ENCODE assay signal across 8 cellular contexts in the genomic region with DNA sequence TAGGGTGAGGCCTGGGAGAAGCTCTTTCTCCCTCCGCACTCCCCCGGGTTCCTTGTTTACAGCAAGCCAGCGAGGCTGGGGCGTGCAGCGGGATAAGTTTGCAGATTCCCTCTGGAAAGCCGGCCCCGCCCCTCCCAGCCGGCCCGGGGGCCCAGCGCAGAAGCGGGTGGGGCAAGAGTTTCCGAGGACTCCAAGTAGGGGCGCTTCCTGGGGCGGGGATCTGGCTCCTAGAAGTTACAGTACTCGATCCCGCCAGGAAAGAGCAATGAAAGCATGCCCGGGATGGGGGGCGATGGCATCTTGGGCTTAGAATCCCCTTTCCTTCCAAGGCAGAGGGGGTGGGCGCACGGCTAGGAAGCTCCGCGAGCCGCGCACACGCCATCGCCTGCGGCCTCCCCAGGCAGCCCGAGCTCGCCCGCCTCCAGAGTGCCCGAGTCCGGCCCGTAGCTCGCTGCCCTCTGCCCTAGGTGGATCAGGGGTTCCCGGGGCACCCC. TPM values are rescaled to one million over a fixed set of nuclear protein-coding genes. Genes with fewer than 3 reads are reported as not detected.
A peak's percentile ranks its signal among the peaks of the same experiment; 100 is the strongest.
DNase-seq lines count a peak whose midpoint lies in the region; ATAC-seq, FAIRE-seq and TF ChIP-seq lines count a peak whose summit lies in the region.

No MANE protein-coding gene starts in this region.

- peak overlapping the region; percentile 97 for H3K4me2 ChIP-seq in BLaER1

- H3K4me1 ChIP-seq in BLaER1 (peaks cover 50% of the 10 kb centered on the region), kidney (ENCODE audit: control insufficient read depth in 1 of 2, insufficient read depth in 1 of 2, low read depth in 1 of 2, low read length in 2 of 2) (peaks cover 5 to 29% of the 10 kb centered on the region in 2 donors)

- H3K9me3 ChIP-seq in BLaER1 (no peaks in the 10 kb centered on the region), kidney (ENCODE audit: control insufficient read depth in 1 of 2, low read length in 2 of 2) (no peaks in the 10 kb centered on the region)

- FAIRE-seq in kidney (lab: Jason Lieb, UNC): no peak

- no peaks in the 10 kb centered on the region for H3K36me3 Mint-ChIP-seq in stimulated activated memory B cell treated with anti-CD40 and anti-IgM and Interleukin-4, amounts not matched to agents 10 μg/mL and 1 μg/mL and 100 μg/mL, for 72 hours

- no peaks in the 10 kb centered on the region for H3K27me3 Mint-ChIP-seq in stimulated activated memory B cell treated with anti-CD40 and anti-IgM and Interleukin-4, amounts not matched to agents 10 μg/mL and 1 μg/mL and 100 μg/mL, for 72 hours

- H3K27ac Mint-ChIP-seq in stimulated activated memory B cell treated with anti-CD40 and anti-IgM and Interleukin-4, amounts not matched to agents 10 μg/mL and 1 μg/mL and 100 μg/mL, for 72 hours: peak overlapping the region; percentile 49

- H3K27me3 ChIP-seq in BLaER1: no peaks in the 10 kb centered on the region

- DNase-seq in NCI-H2171 (lab: John Stamatoyannopoulos, UW) (peak; percentile 10), cardiac fibroblast (ENCODE audit: low read depth in 2 of 2) (peak; percentile 37 to 65), kidney (peak; percentile 86), cerebellum (ENCODE audit: low spot score) (no peak)

- H3K36me3 ChIP-seq in BLaER1: peaks cover 41% of the 10 kb centered on the region
- H3K36me3 ChIP-seq in kidney (ENCODE audit: control insufficient read depth in 1 of 2, insufficient read depth in 2 of 2, low read length in 2 of 2): no peaks in the 10 kb centered on the region

- intact Hi-C loops in kidney (cut with DNase I): no loop called here

- H3K4me3 Mint-ChIP-seq in stimulated activated memory B cell treated with anti-CD40 and anti-IgM and Interleukin-4, amounts not matched to agents 10 μg/mL and 1 μg/mL and 100 μg/mL, for 72 hours: peak overlapping the region; percentile 77

- TF ChIP-seq CTCF in cardiac fibroblast (IDR thresholded peaks at IDR 0.05; ENCODE audit: low read depth, low read length) (no peak), kidney (IDR thresholded peaks at IDR 0.05; ENCODE audit: borderline replicate concordance, extremely low read depth, insufficient read depth) (no peak)

- no peaks in the 10 kb centered on the region for H3K9me3 Mint-ChIP-seq in stimulated activated memory B cell treated with anti-CD40 and anti-IgM and Interleukin-4, amounts not matched to agents 10 μg/mL and 1 μg/mL and 100 μg/mL, for 72 hours

- H3K4me3 ChIP-seq in BLaER1 (peak overlapping the region; percentile 88), cardiac fibroblast (replicated peaks in 1 of 2; ENCODE audit: low read depth in 2 of 2, low read length in 2 of 2) (peak overlapping the region; percentile 66 to 84), kidney (ENCODE audit: low read length in 2 of 2) (peak overlapping the region; percentile 77 to 78)

- peak; percentile 27 for ATAC-seq in GM21390 (IDR thresholded peaks at IDR 0.05; ENCODE audit: unreplicated experiment)
- peak; percentile 46 for ATAC-seq in stimulated activated memory B cell treated with anti-CD40 and anti-IgM and Interleukin-4, amounts not matched to agents 10 μg/mL and 1 μg/mL and 100 μg/mL, for 72 hours
- no peak for ATAC-seq in GM19467 (IDR thresholded peaks at IDR 0.05; ENCODE audit: unreplicated experiment)

- peaks cover 64% of the 10 kb centered on the region for H4K20me1 ChIP-seq in BLaER1

- peaks cover 24% of the 10 kb centered on the region for H3K4me1 Mint-ChIP-seq in stimulated activated memory B cell treated with anti-CD40 and anti-IgM and Interleukin-4, amounts not matched to agents 10 μg/mL and 1 μg/mL and 100 μg/mL, for 72 hours

- H3K27ac ChIP-seq in BLaER1: peak overlapping the region; percentile 99
- H3K27ac ChIP-seq in kidney (ENCODE audit: low read depth in 2 of 2, low read length in 2 of 2): peak overlapping the region in 1 of 2 donors; percentile 83

- peak overlapping the region; percentile 97 for H3K9ac ChIP-seq in BLaER1
- peak overlapping the region; percentile 70 to 74 for H3K9ac ChIP-seq in kidney (ENCODE audit: low read length in 2 of 2)

RNA-seq across cellular contexts. Expression of a gene that starts 0.4 kb away (rescaled TPM):
- total RNA-seq in kidney (48.7 TPM), cerebellum (6.8 TPM)
- polyA plus RNA-seq in kidney (ENCODE audit: insufficient read depth, low read depth, low replicate concordance): 283 TPM

RNA-seq across cellular contexts. Expression of a gene that starts 0.7 kb away (rescaled TPM):
- total RNA-seq in kidney (44.4 TPM), cerebellum (22.9 TPM)
- 167 TPM for polyA plus RNA-seq in kidney (ENCODE audit: insufficient read depth, low read depth, low replicate concordance)

RNA-seq across cellular contexts. Expression of a gene that starts 32.7 kb away (rescaled TPM):
- total RNA-seq in kidney (13.9 TPM), cerebellum (18.8 TPM)
- polyA plus RNA-seq in kidney (ENCODE audit: insufficient read depth, low read depth, low replicate concordance): 9.6 TPM
